Comparison of ENCODE assay signal across 8 cellular contexts in the genomic region with DNA sequence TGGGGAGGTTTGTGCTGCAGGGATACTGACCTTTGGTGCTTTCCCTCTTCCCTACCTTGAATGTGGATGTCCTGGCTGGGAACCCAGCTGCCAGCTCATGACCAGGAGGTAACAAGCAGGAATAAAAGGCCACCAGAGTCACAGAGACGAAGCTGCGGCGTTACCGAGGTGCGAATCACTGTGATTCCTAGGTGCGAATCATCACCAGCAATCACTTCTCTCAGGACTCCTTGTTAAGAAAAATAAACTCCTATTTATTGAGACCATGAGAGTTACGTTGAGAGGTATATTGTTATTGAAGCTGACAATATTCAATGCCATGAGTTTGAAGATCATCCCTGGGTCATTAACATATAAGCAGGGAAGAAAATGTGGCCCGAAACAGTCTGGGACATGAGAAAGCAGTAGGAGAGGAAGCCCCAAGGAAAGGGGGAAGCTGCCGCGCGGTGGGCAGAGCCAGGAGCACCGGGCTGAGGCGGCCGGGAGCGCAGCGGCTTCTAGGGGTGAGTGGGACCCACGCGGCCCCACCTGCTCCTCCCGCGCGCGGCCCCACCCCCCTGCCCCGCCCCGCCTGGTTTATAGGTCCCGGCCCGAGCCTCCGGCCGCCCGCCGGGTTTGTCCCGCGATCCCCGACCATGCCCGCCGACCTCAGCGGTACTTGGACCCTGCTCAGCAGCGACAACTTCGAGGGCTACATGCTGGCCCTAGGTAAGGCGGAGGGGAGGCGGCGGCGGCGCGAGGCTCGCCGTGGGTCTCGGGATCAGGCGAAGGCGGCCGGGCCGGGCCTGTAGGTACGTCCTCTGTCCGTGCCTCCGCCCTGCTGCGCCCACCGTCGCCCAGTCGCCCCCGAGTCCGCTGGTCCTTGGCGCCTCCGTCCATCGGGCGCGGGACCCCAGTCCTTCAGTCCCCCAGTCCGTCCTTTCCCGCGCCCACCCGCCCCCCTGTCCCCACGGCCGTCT.
A peak's percentile ranks its signal among the peaks of the same experiment; 100 is the strongest.
DNase-seq lines count a peak whose midpoint lies in the region; ATAC-seq and TF ChIP-seq lines count a peak whose summit lies in the region.

A gene (plus strand): TSS at position 605 of the 959 bp plus-strand sequence. CDS start 31 bp downstream, at position 636.

- peaks cover 8% of the 10 kb centered on the region for H3K27me3 ChIP-seq in brain microvascular endothelial cell (replicated peaks)

- no peak for TF ChIP-seq CTCF in brain microvascular endothelial cell (IDR thresholded peaks at IDR 0.05; ENCODE audit: low read depth, low read length, missing control alignments)

- in situ Hi-C loops in brain microvascular endothelial cell (cut with HindIII; ENCODE audit: low pct_ligation_motif_present, low sequenced_read_pairs), result no loop called here

- DNase-seq in ELF-1 (ENCODE audit: low read depth, low spot score) (peak; percentile 24), NCI-H510A (lab: John Stamatoyannopoulos, UW) (peak; percentile 64), brain microvascular endothelial cell (no peak), islet precursor cell (peak; percentile 67), NCI-H226 (no peak)
- peak; percentile 28 for DNase-seq in stimulated activated CD8-positive, alpha-beta memory T cell treated with anti-CD3 and anti-CD28 coated beads, Interleukin-4, amount 100 ng/mL, for 48 hours
- DNase-seq in activated CD4-positive, CD25-positive, alpha-beta regulatory T cell treated with anti-CD3 and anti-CD28 coated beads, Interleukin-2, amount 50 U/mL, for 72 hours, result no peak

- H3K4me3 ChIP-seq in brain microvascular endothelial cell (ENCODE audit: low read depth, low read length), result peak within 1 kb of the TSS; percentile 34

- H3K36me3 ChIP-seq in brain microvascular endothelial cell (replicated peaks), result no peaks in the 10 kb centered on the region

- no peak within 1 kb of the TSS for H3K27ac ChIP-seq in brain microvascular endothelial cell

- no peak for ATAC-seq in HG02938 (IDR thresholded peaks at IDR 0.05; ENCODE audit: unreplicated experiment)

Comparison
In these comparisons a context has a peak if more than half of its experiments do, and no peak if none do; other contexts are left out.
1. DNase-seq: peak in ELF-1 (single experiment), NCI-H510A (single experiment), islet precursor cell (single experiment) and stimulated activated CD8-positive, alpha-beta memory T cell treated with anti-CD3 and anti-CD28 coated beads, Interleukin-4, amount 100 ng/mL, for 48 hours (single experiment); none in brain microvascular endothelial cell (single experiment), activated CD4-positive, CD25-positive, alpha-beta regulatory T cell treated with anti-CD3 and anti-CD28 coated beads, Interleukin-2, amount 50 U/mL, for 72 hours (single experiment) and NCI-H226 (single experiment).